In genomic region chr20:14199111-14199510, GRCh38 we compare ENCODE assay signal across 17 cellular contexts.
"Had no signal": no experiment of that assay in that cellular context is flagged by ENCODE, and none has a peak within 500 bp of the region (broad histone marks: within the 10 kb centered on the region; RNA-seq: fewer than 3 reads in every experiment).

No MANE protein-coding gene starts in this region.

- H3K27ac ChIP-seq: ascending aorta, prostate gland, stomach, suprapubic skin, transverse colon, WERI-Rb-1 had no signal

- H3K9me3 Mint-ChIP-seq: activated CD8-positive, alpha-beta T cell treated with anti-CD3 and anti-CD28 coated beads for 36 hours had no signal

- H3K4me3 ChIP-seq: ascending aorta, prostate gland, stomach, suprapubic skin, transverse colon had no signal

- H3K4me1 ChIP-seq: ascending aorta, prostate gland, suprapubic skin, transverse colon had no signal

- H3K27ac Mint-ChIP-seq: activated CD4-positive, alpha-beta T cell treated with anti-CD3 and anti-CD28 coated beads, Interleukin-2, amount 10 ng/mL, durations not matched to agents 7 days and 5 days; activated CD8-positive, alpha-beta T cell treated with anti-CD3 and anti-CD28 coated beads for 36 hours; activated naive CD4-positive, alpha-beta T cell treated with anti-CD3 and anti-CD28 coated beads, Interleukin-2, amount 50 U/mL, for 72 hours; naive thymus-derived CD8-positive, alpha-beta T cell had no signal

- H3K36me3 ChIP-seq: ascending aorta, prostate gland, stomach, suprapubic skin, transverse colon, WERI-Rb-1 had no signal

- H3K4me1 Mint-ChIP-seq: activated CD4-positive, alpha-beta T cell treated with anti-CD3 and anti-CD28 coated beads, Interleukin-2, amount 10 ng/mL, durations not matched to agents 7 days and 5 days; naive thymus-derived CD8-positive, alpha-beta T cell had no signal

- DNase-seq: activated CD4-positive, alpha-beta T cell treated with anti-CD3 and anti-CD28 coated beads, Interleukin-2, amount 10 ng/mL, durations not matched to agents 7 days and 5 days; activated CD4-positive, CD25-positive, alpha-beta regulatory T cell treated with anti-CD3 and anti-CD28 coated beads, Interleukin-2, amount 50 U/mL, for 72 hours; activated CD8-positive, alpha-beta T cell treated with anti-CD3 and anti-CD28 coated beads for 36 hours; activated gamma-delta T cell treated with Interleukin-2 at 50 U/mL for 16 hours; cerebellar nuclear complex; effector CD4-positive, alpha-beta T cell; left cardiac atrium; mesenchymal stem cell; naive thymus-derived CD8-positive, alpha-beta T cell; stomach; T-helper 1 cell; transverse colon; WERI-Rb-1 had no signal

- ATAC-seq: activated CD8-positive, alpha-beta T cell treated with anti-CD3 and anti-CD28 coated beads for 36 hours; activated naive CD4-positive, alpha-beta T cell treated with anti-CD3 and anti-CD28 coated beads, Interleukin-2, amount 50 U/mL, for 72 hours; left cardiac atrium; naive thymus-derived CD8-positive, alpha-beta T cell had no signal

- H3K27me3 ChIP-seq: ascending aorta, stomach, suprapubic skin, transverse colon had no signal

- H3K4me3 Mint-ChIP-seq: activated CD4-positive, alpha-beta T cell treated with anti-CD3 and anti-CD28 coated beads, Interleukin-2, amount 10 ng/mL, durations not matched to agents 7 days and 5 days; activated CD8-positive, alpha-beta T cell treated with anti-CD3 and anti-CD28 coated beads for 36 hours; naive thymus-derived CD8-positive, alpha-beta T cell had no signal

- H3K9me3 ChIP-seq: ascending aorta, prostate gland, stomach, suprapubic skin, transverse colon had no signal

- H3K27me3 Mint-ChIP-seq: activated CD4-positive, alpha-beta T cell treated with anti-CD3 and anti-CD28 coated beads, Interleukin-2, amount 10 ng/mL, durations not matched to agents 7 days and 5 days; activated CD8-positive, alpha-beta T cell treated with anti-CD3 and anti-CD28 coated beads for 36 hours; naive thymus-derived CD8-positive, alpha-beta T cell had no signal

- H3K36me3 Mint-ChIP-seq: activated naive CD4-positive, alpha-beta T cell treated with anti-CD3 and anti-CD28 coated beads, Interleukin-2, amount 50 U/mL, for 72 hours; naive thymus-derived CD8-positive, alpha-beta T cell had no signal
